Comparison of ENCODE assay signal across 19 cellular contexts in the genomic region with DNA sequence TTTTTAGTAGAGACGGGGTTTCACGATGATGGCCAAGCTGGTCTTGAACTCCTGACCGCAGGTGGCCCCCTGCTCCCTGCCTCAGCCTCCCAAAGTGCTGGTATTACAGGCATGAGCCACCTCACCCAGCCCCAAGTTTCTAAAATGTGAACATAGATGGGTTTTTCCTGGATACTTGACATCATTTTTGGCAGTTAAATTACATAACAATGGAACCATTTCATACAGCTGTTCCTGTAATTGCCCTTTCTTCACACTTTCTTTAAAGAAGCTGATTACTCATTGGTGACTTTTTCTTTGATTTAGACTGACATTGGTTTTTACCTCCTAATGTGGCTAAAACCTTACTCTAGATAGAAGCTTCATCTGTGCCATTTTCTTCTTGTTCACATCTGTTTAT. TPM values are rescaled to one million over a fixed set of nuclear protein-coding genes. Genes with fewer than 3 reads are reported as not detected.
A peak's percentile ranks its signal among the peaks of the same experiment; 100 is the strongest.
DNase-seq lines count a peak whose midpoint lies in the region; ATAC-seq, FAIRE-seq and TF ChIP-seq lines count a peak whose summit lies in the region.
"Had no signal": no experiment of that assay in that cellular context is flagged by ENCODE, and none has a peak within 500 bp of the region (broad histone marks: within the 10 kb centered on the region; RNA-seq: fewer than 3 reads in every experiment).

No MANE protein-coding gene starts in this region.

- no peak for TF ChIP-seq RAD21 in GM12878 (IDR thresholded peaks at IDR 0.05; ENCODE audit: insufficient read depth, low read depth, low read length)

- H3K27ac ChIP-seq in HL-60 (replicated peaks), result peak overlapping the region; percentile 54
- H3K27ac ChIP-seq in GM12878 (ENCODE audit: control insufficient read depth, insufficient read depth), result no peak overlapping the region
- peak overlapping the region; percentile 13 for H3K27ac ChIP-seq in neural progenitor cell
- H3K27ac ChIP-seq: C4-2B, tibial artery had no signal

- H3K79me2 ChIP-seq in GM12878 (ENCODE audit: control insufficient read depth, insufficient read depth, low read length), result peaks cover 37% of the 10 kb centered on the region
- H3K79me2 ChIP-seq in neural progenitor cell (ENCODE audit: low read depth), result peaks cover 71% of the 10 kb centered on the region

- no peak overlapping the region for H3K9ac ChIP-seq in GM12878 (ENCODE audit: control insufficient read depth, insufficient read depth, low read length)
- no peak overlapping the region for H3K9ac ChIP-seq in neural progenitor cell

- H3K27me3 Mint-ChIP-seq in activated CD4-positive, alpha-beta T cell treated with anti-CD3 and anti-CD28 coated beads for 36 hours, result no peaks in the 10 kb centered on the region
- H3K27me3 Mint-ChIP-seq in neural progenitor cell (ENCODE audit: insufficient read depth, low read depth) (peaks cover 8% of the 10 kb centered on the region), mesothelial cell of epicardium (ENCODE audit: low read depth) (no peaks in the 10 kb centered on the region)
- H3K27me3 Mint-ChIP-seq: naive thymus-derived CD8-positive, alpha-beta T cell had no signal

- no peak for FAIRE-seq in GM12878 (lab: Jason Lieb, UNC)
- FAIRE-seq: endothelial cell of umbilical vein had no signal

- TF ChIP-seq POLR2A in GM12878 (IDR thresholded peaks at IDR 0.05; ENCODE audit: low read depth, low read length), result no peak

- peaks cover 9% of the 10 kb centered on the region for H3K4me1 ChIP-seq in GM12878 (ENCODE audit: control insufficient read depth, insufficient read depth, low read length)
- peaks cover 6% of the 10 kb centered on the region for H3K4me1 ChIP-seq in neural progenitor cell

- no peak overlapping the region for H2AFZ ChIP-seq in GM12878 (ENCODE audit: control insufficient read depth, low read depth, low read length)
- no peak overlapping the region for H2AFZ ChIP-seq in neural progenitor cell (replicated peaks)

- no peaks in the 10 kb centered on the region for H3K9me3 ChIP-seq in GM12878 (replicated peaks; ENCODE audit: control insufficient read depth, insufficient read depth, low read length)
- no peaks in the 10 kb centered on the region for H3K9me3 ChIP-seq in neural progenitor cell (ENCODE audit: low read depth)
- H3K9me3 ChIP-seq: tibial artery had no signal

- H3K9me3 Mint-ChIP-seq in activated CD4-positive, alpha-beta T cell treated with anti-CD3 and anti-CD28 coated beads for 36 hours (ENCODE audit: low read depth), result no peaks in the 10 kb centered on the region
- H3K9me3 Mint-ChIP-seq in neural progenitor cell (no peaks in the 10 kb centered on the region), mesothelial cell of epicardium (no peaks in the 10 kb centered on the region)
- H3K9me3 Mint-ChIP-seq: naive thymus-derived CD8-positive, alpha-beta T cell had no signal

- peaks cover under 1% of the 10 kb centered on the region for H3F3A ChIP-seq in neural progenitor cell (ENCODE audit: low read depth)

- H3K4me1 Mint-ChIP-seq in activated CD4-positive, alpha-beta T cell treated with anti-CD3 and anti-CD28 coated beads for 36 hours, result peaks cover 69% of the 10 kb centered on the region
- H3K4me1 Mint-ChIP-seq in neural progenitor cell (peaks cover 9% of the 10 kb centered on the region), mesothelial cell of epicardium (peaks cover 33% of the 10 kb centered on the region)

- RAD21 ChIA-PET in GM12878 (lab: Charles Lee; ENCODE audit: unreplicated experiment), result interaction anchor here (0.7 kb wide), 1 partner anchor 28 kb away, joined by 3 read pairs; the partner anchor contains the start of gene ZSCAN21

- H3K36me3 Mint-ChIP-seq in activated CD4-positive, alpha-beta T cell treated with anti-CD3 and anti-CD28 coated beads for 36 hours (ENCODE audit: low read depth), result peaks cover 60% of the 10 kb centered on the region
- peaks cover 28% of the 10 kb centered on the region for H3K36me3 Mint-ChIP-seq in neural progenitor cell
- H3K36me3 Mint-ChIP-seq in mesothelial cell of epicardium, result peaks cover 25% of the 10 kb centered on the region

- TF ChIP-seq EP300 in GM12878 (IDR thresholded peaks at IDR 0.05; ENCODE audit: borderline replicate concordance in 1 of 2, control insufficient read depth in 1 of 2, low read depth in 2 of 2, low read length in 2 of 2), result no peak

- WGBS in GM12878 (ENCODE audit: insufficient coverage, insufficient replicate concordance, low lambda C conversion rate, missing lambda C conversion rate), result 92% methylated on average over 3 of the region's 3 CpGs

- BruUV-seq in GM12878 (replicated peaks; lab: Mats Ljungman, UMichigan), result no TSS peak

- POLR2A ChIA-PET in activated CD4-positive, alpha-beta T cell treated with anti-CD3 and anti-CD28 coated beads for 36 hours (lab: Charles Lee), result interaction anchor here (0.6 kb wide), 1 partner anchor 203 kb away, joined by 5 read pairs; no protein-coding TSS in a partner anchor
- POLR2A ChIA-PET in GM12878 (lab: Charles Lee), result no interaction called here

- H4K20me1 ChIP-seq in GM12878 (ENCODE audit: control insufficient read depth, insufficient read depth) (no peaks in the 10 kb centered on the region), neural progenitor cell (ENCODE audit: low read depth) (peaks cover 77% of the 10 kb centered on the region)

- ATAC-seq in activated CD4-positive, alpha-beta T cell treated with anti-CD3 and anti-CD28 coated beads for 36 hours, result peak; percentile 57
- ATAC-seq in GM12878 (no peak), GM21723 (IDR thresholded peaks at IDR 0.05; ENCODE audit: unreplicated experiment) (no peak)
- ATAC-seq: naive thymus-derived CD8-positive, alpha-beta T cell; right cardiac atrium had no signal

- in situ Hi-C loops in GM12878 (cut with MboI), result no loop called here

- no peak overlapping the region for H3K4me2 ChIP-seq in GM12878 (ENCODE audit: control insufficient read depth, insufficient read depth)
- H3K4me2 ChIP-seq in neural progenitor cell, result no peak overlapping the region

- H3K4me3 Mint-ChIP-seq in activated CD4-positive, alpha-beta T cell treated with anti-CD3 and anti-CD28 coated beads for 36 hours, result no peak overlapping the region
- no peak overlapping the region for H3K4me3 Mint-ChIP-seq in neural progenitor cell
- H3K4me3 Mint-ChIP-seq in mesothelial cell of epicardium, result no peak overlapping the region
- H3K4me3 Mint-ChIP-seq: naive thymus-derived CD8-positive, alpha-beta T cell had no signal

- H3K4me3 ChIP-seq in HL-60 (replicated peaks; ENCODE audit: insufficient read depth, low read length) (no peak overlapping the region), GM12878 (no peak overlapping the region), neural progenitor cell (no peak overlapping the region)
- H3K4me3 ChIP-seq: tibial artery had no signal

- H3K36me3 ChIP-seq in GM12878 (ENCODE audit: control insufficient read depth in 2 of 2, insufficient read depth in 2 of 2, low read length in 1 of 2), result peaks cover 9 to 11% of the 10 kb centered on the region in 2 experiments
- H3K36me3 ChIP-seq in neural progenitor cell, result peaks cover 20% of the 10 kb centered on the region

- peak overlapping the region; percentile 47 for H3K27ac Mint-ChIP-seq in activated CD4-positive, alpha-beta T cell treated with anti-CD3 and anti-CD28 coated beads for 36 hours
- H3K27ac Mint-ChIP-seq in neural progenitor cell, result no peak overlapping the region
- H3K27ac Mint-ChIP-seq in mesothelial cell of epicardium, result no peak overlapping the region

- intact Hi-C loops in activated CD4-positive, alpha-beta T cell treated with anti-CD3 and anti-CD28 coated beads for 36 hours (cut with DNase I, micrococcal nuclease), result loop anchor here in 1 of 2 experiments (2.0 kb wide), 1 partner anchor 22 kb away; no protein-coding TSS in a partner anchor
- intact Hi-C loops in GM12878 (cut with micrococcal nuclease; ENCODE audit: unreplicated experiment), result no loop called here

- H3K27me3 ChIP-seq in HL-60 (ENCODE audit: insufficient read depth, poor library complexity, severe bottlenecking), result no peaks in the 10 kb centered on the region
- H3K27me3 ChIP-seq in GM12878 (replicated peaks in 1 of 2; ENCODE audit: control insufficient read depth in 2 of 2, insufficient read depth in 2 of 2, low read length in 1 of 2), result no peaks in the 10 kb centered on the region
- H3K27me3 ChIP-seq in neural progenitor cell, result no peaks in the 10 kb centered on the region
- H3K27me3 ChIP-seq: tibial artery had no signal

- peak; percentile 29 for DNase-seq in activated CD4-positive, alpha-beta T cell treated with anti-CD3 and anti-CD28 coated beads for 36 hours
- DNase-seq in activated CD4-positive, alpha-beta T cell treated with anti-CD3 and anti-CD28 coated beads, Interleukin-2, amount 50 U/mL, for 1 hour, result no peak
- DNase-seq in HL-60 (ENCODE audit: low read depth in 1 of 2, low spot score in 1 of 2) (no peak), GM12878 (ENCODE audit: low read depth, low spot score) (no peak), neural progenitor cell (ENCODE audit: low spot score) (no peak), mesothelial cell of epicardium (ENCODE audit: low spot score in 2 of 2, unreplicated experiment in 2 of 2) (no peak), GM19240 (ENCODE audit: insufficient read length, low spot score) (no peak)
- DNase-seq: DMS53; GOT3; naive thymus-derived CD8-positive, alpha-beta T cell; NCI-H2081 treated with DMSO at 0.1 percent for 48 hours; NCI-H748 treated with DMSO at 0.1 percent for 48 hours; right cardiac atrium; RPMI8226 had no signal

- CTCF ChIA-PET in activated CD4-positive, alpha-beta T cell treated with anti-CD3 and anti-CD28 coated beads for 36 hours (lab: Charles Lee), result interaction anchor here (0.5 to 2.6 kb wide), 8 partner anchors 12 to 252 kb away, joined by 3 to 9 read pairs (median 3); no protein-coding TSS in a partner anchor
- CTCF ChIA-PET in GM12878 (lab: Yijun Ruan, JAX), result interaction anchor here (0.6 to 1.5 kb wide), 3 partner anchors 23 to 367 kb away, joined by 3 read pairs; no protein-coding TSS in a partner anchor

- no peak for TF ChIP-seq CTCF in HL-60 (IDR thresholded peaks at IDR 0.05; ENCODE audit: insufficient read depth, low read length)
- TF ChIP-seq CTCF in GM12878 (IDR thresholded peaks at IDR 0.05 in 2 of 3, conservative IDR thresholded peaks at IDR 0.05 in 1 of 3; ENCODE audit: control insufficient read depth in 2 of 3, extremely low read depth in 1 of 3, insufficient read depth in 1 of 3, low read depth in 3 of 3, low read length in 3 of 3), result no peak
- no peak for TF ChIP-seq CTCF in neural progenitor cell (IDR thresholded peaks at IDR 0.05)
- no peak for TF ChIP-seq CTCF in mesothelial cell of epicardium (IDR thresholded peaks at IDR 0.05; ENCODE audit: unreplicated experiment)

- SMC1A ChIA-PET in GM12878 (lab: Charles Lee; ENCODE audit: uncharacterized antibody, unreplicated experiment), result interaction anchor here (0.7 to 1.5 kb wide), 6 partner anchors 9 to 955 kb away, joined by 3 to 4 read pairs (median 3); no protein-coding TSS in a partner anchor

RNA-seq across cellular contexts. Expression of gene ZKSCAN1, which starts 5.9 kb away (rescaled TPM):
- 10 to 100 TPM; 45.2 to 62.9 TPM for total RNA-seq in activated CD4-positive, alpha-beta T cell treated with anti-CD3 and anti-CD28 coated beads for 36 hours
- total RNA-seq in GM12878 (2013; cell fraction: nucleolus; rRNA removed), result 72.1 and 77.3 TPM in 2 replicates
- 12.5 and 12.7 TPM in 2 replicates for total RNA-seq in GM12878 (2014; rRNA removed)
- 20.9 and 21.2 TPM in 2 replicates for total RNA-seq in GM12878 (2014; rRNA removed; fragmentation: Illumina TruSeq; extraction: Trizol)
- total RNA-seq in GM12878 (2021), result 34.4 and 35.8 TPM in 2 replicates
- 12.7 TPM for polyA plus RNA-seq in GM12878 (2011; ENCODE audit: low read depth)
- 26.0 and 29.7 TPM in 2 replicates for polyA plus RNA-seq in GM12878 (2011; rRNA removed)
- 16.6 and 16.7 TPM in 2 replicates for polyA plus RNA-seq in GM12878 (2011; cell fraction: cytosol; rRNA removed)
- 14.7 and 15.5 TPM in 2 replicates for polyA plus RNA-seq in GM12878 (2011; cell fraction: nucleus; rRNA removed)
- polyA plus RNA-seq in GM12878 (2012), result 17.6 TPM in 2 replicates
- 17.8 and 19.3 TPM in 2 replicates for polyA plus RNA-seq in GM12878 (2014; fragmentation: Illumina TruSeq; extraction: Trizol)
- polyA plus RNA-seq in GM12878 (2014; fragmentation: Nextera tagmentation; extraction: Ambion mirVana), result 1 to 10 TPM; 3.2 to 4.6 TPM
- polyA plus RNA-seq in GM12878 (2014; rRNA removed), result 12.8 and 13.9 TPM in 2 replicates
- 10 to 100 TPM; 18.3 to 19.3 TPM for polyA plus RNA-seq in GM12878 (2016; fragmentation: Nextera tagmentation; extraction: Ambion mirVana)
- polyA minus RNA-seq in GM12878 (2011; rRNA and poly(A)+ RNA removed), result 57.9 and 77.9 TPM in 2 replicates
- 11.0 and 16.0 TPM in 2 replicates for polyA minus RNA-seq in GM12878 (2011; cell fraction: cytosol; rRNA and poly(A)+ RNA removed)
- 10.2 and 14.8 TPM in 2 replicates for polyA minus RNA-seq in GM12878 (2011; cell fraction: nucleus; rRNA and poly(A)+ RNA removed)
- total RNA-seq in neural progenitor cell (ENCODE audit: low replicate concordance), result 39.7 and 43.2 TPM in 2 replicates
- 143 to 149 TPM (median 143 TPM) in 3 replicates for total RNA-seq in mesothelial cell of epicardium

RNA-seq across cellular contexts. Expression of gene ZSCAN21, which starts 28.3 kb away (rescaled TPM):
- 1 to 10 TPM; 6.4 to 7.4 TPM for total RNA-seq in activated CD4-positive, alpha-beta T cell treated with anti-CD3 and anti-CD28 coated beads for 36 hours
- total RNA-seq in GM12878 (2013; cell fraction: nucleolus; rRNA removed), result 9.1 and 10.3 TPM in 2 replicates
- total RNA-seq in GM12878 (2014; rRNA removed), result 5.8 and 5.9 TPM in 2 replicates
- 7.3 and 7.8 TPM in 2 replicates for total RNA-seq in GM12878 (2014; rRNA removed; fragmentation: Illumina TruSeq; extraction: Trizol)
- total RNA-seq in GM12878 (2021), result 5.8 and 8.0 TPM in 2 replicates
- polyA plus RNA-seq in GM12878 (2011; ENCODE audit: low read depth), result 4.2 TPM
- 8.7 and 9.4 TPM in 2 replicates for polyA plus RNA-seq in GM12878 (2011; rRNA removed)
- polyA plus RNA-seq in GM12878 (2011; cell fraction: cytosol; rRNA removed), result 7.3 and 7.6 TPM in 2 replicates
- 5.1 and 6.7 TPM in 2 replicates for polyA plus RNA-seq in GM12878 (2011; cell fraction: nucleus; rRNA removed)
- polyA plus RNA-seq in GM12878 (2012), result 5.9 and 6.9 TPM in 2 replicates
- polyA plus RNA-seq in GM12878 (2014; fragmentation: Illumina TruSeq; extraction: Trizol), result 6.7 and 6.9 TPM in 2 replicates
- polyA plus RNA-seq in GM12878 (2014; fragmentation: Nextera tagmentation; extraction: Ambion mirVana), result 1 to 10 TPM; 1.9 to 3.1 TPM
- polyA plus RNA-seq in GM12878 (2014; rRNA removed), result 5.2 and 5.8 TPM in 2 replicates
- 1 to 10 TPM; 7.4 to 9.6 TPM for polyA plus RNA-seq in GM12878 (2016; fragmentation: Nextera tagmentation; extraction: Ambion mirVana)
- 7.4 and 8.7 TPM in 2 replicates for polyA minus RNA-seq in GM12878 (2011; rRNA and poly(A)+ RNA removed)
- 2.7 and 2.9 TPM in 2 replicates for polyA minus RNA-seq in GM12878 (2011; cell fraction: cytosol; rRNA and poly(A)+ RNA removed)
- polyA minus RNA-seq in GM12878 (2011; cell fraction: nucleus; rRNA and poly(A)+ RNA removed), result 1.6 and 4.1 TPM in 2 replicates
- 29.0 and 33.4 TPM in 2 replicates for total RNA-seq in neural progenitor cell (ENCODE audit: low replicate concordance)
- 17.0 to 17.6 TPM (median 17.4 TPM) in 3 replicates for total RNA-seq in mesothelial cell of epicardium

RNA-seq across cellular contexts. Expression of gene AZGP1, which starts 45.5 kb away (rescaled TPM):
- total RNA-seq in activated CD4-positive, alpha-beta T cell treated with anti-CD3 and anti-CD28 coated beads for 36 hours, result not detected
- not detected in 2 replicates for total RNA-seq in GM12878 (2013; cell fraction: nucleolus; rRNA removed)
- 0.28 and 0.54 TPM in 2 replicates for total RNA-seq in GM12878 (2014; rRNA removed)
- 0.18 and 0.46 TPM in 2 replicates for total RNA-seq in GM12878 (2014; rRNA removed; fragmentation: Illumina TruSeq; extraction: Trizol)
- 0.64 and 1.1 TPM in 2 replicates for total RNA-seq in GM12878 (2021)
- polyA plus RNA-seq in GM12878 (2011; ENCODE audit: low read depth), result 0.47 TPM
- not detected in 2 replicates for polyA plus RNA-seq in GM12878 (2011; rRNA removed)
- 0.08 and 0.13 TPM in 2 replicates for polyA plus RNA-seq in GM12878 (2011; cell fraction: cytosol; rRNA removed)
- polyA plus RNA-seq in GM12878 (2011; cell fraction: nucleus; rRNA removed), result not detected in 2 replicates
- polyA plus RNA-seq in GM12878 (2012), result not detected in 2 replicates
- polyA plus RNA-seq in GM12878 (2014; fragmentation: Illumina TruSeq; extraction: Trizol), result 0.29 and 0.40 TPM in 2 replicates
- polyA plus RNA-seq in GM12878 (2014; fragmentation: Nextera tagmentation; extraction: Ambion mirVana), result not detected
- polyA plus RNA-seq in GM12878 (2014; rRNA removed), result 0.25 and 0.44 TPM in 2 replicates
- not detected for polyA plus RNA-seq in GM12878 (2016; fragmentation: Nextera tagmentation; extraction: Ambion mirVana)
- polyA minus RNA-seq in GM12878 (2011; rRNA and poly(A)+ RNA removed), result not detected in 2 replicates
- polyA minus RNA-seq in GM12878 (2011; cell fraction: cytosol; rRNA and poly(A)+ RNA removed), result not detected in 2 replicates
- polyA minus RNA-seq in GM12878 (2011; cell fraction: nucleus; rRNA and poly(A)+ RNA removed), result not detected in 2 replicates
- total RNA-seq in neural progenitor cell (ENCODE audit: low replicate concordance), result not detected in 2 replicates
- 0.27 to 0.56 TPM in 2 of 3 replicates, not detected in the other for total RNA-seq in mesothelial cell of epicardium
- total RNA-seq: A172; endothelial cell of umbilical vein; naive thymus-derived CD8-positive, alpha-beta T cell had no signal
- polyA plus RNA-seq: endothelial cell of umbilical vein; naive thymus-derived CD8-positive, alpha-beta T cell had no signal
